8 cellular contexts compared by ENCODE assay signal in the genomic region with DNA sequence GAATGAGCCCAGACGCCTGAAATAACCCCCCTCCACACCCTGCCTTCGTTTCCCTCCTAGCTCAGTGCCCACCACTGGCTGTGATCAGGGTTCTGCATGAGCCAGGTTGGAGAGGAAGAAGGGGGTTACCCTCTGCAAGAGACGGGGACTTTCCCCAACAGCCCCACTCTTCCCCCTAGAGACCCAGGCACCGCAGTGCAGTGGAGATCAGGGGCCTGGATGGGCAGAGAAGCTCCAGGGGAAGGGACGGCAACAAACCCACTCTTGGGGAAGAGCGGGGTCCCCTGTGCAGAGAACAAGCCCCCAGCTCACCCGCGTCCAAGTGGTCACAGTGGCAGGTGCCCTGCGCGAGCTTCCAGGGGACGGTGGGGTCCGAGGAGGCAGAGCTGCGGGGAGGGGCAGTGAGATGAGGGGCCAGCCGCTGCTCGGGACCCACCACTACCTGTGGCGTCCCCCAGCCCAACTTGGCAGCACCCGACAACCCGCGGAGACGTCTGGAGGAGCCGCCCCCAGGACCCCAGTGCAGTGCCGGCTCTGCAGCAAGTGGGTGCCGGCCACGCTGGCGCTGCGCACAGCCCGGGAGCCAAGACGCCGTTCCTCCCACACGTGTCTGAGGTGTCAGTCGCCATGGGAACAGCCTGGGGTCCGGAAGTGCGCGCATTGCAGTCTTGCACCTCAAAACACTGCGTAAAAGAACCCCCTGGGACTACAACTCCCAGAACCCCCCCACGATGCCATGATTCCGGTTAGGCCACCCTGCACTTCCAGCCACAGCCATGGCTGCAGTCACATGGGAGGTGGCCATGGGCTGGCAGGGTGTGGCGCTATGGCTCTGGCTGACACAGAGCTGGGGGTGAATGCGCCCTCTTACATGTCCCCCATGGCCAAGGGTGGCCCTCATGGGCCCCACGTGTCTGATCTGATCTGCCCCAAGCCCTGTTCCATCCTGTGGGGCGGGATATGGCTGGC.
DNase-seq lines count a peak whose midpoint lies in the region; ATAC-seq and TF ChIP-seq lines count a peak whose summit lies in the region.

No MANE protein-coding gene starts in this region.

- ATAC-seq in GM19395 (IDR thresholded peaks at IDR 0.05; ENCODE audit: unreplicated experiment): no peak

- TF ChIP-seq CTCF in retinal pigment epithelial cell (conservative IDR thresholded peaks at IDR 0.05; ENCODE audit: low read depth, low read length): no peak

- H3K4me3 ChIP-seq in retinal pigment epithelial cell (ENCODE audit: low read length): peak overlapping the region; percentile 22

- DNase-seq in T-helper 2 cell (peak; percentile 31 to 91 (median 62)), retinal pigment epithelial cell (ENCODE audit: low read depth) (no peak), NOMO-1 treated with dmso at 0.1 percent for 144 hours (lab: John Stamatoyannopoulos, UW; ENCODE audit: unreplicated experiment) (no peak), UCSD-AML1 (lab: John Stamatoyannopoulos, UW; ENCODE audit: unreplicated experiment) (no peak), NCI-H446 (lab: John Stamatoyannopoulos, UW) (no peak)

- peak; percentile 9 for TF ChIP-seq POLR2A in GM19099 (IDR thresholded peaks at IDR 0.05; ENCODE audit: extremely low read depth, insufficient read length, low read depth)

- peak overlapping the region; percentile 68 for H3K27ac ChIP-seq in angular gyrus (ENCODE audit: low read depth, low read length)

Comparison
In these comparisons a context has a peak if more than half of its experiments do, and no peak if none do; other contexts are left out.
1. DNase-seq: peak in T-helper 2 cell (5 of 5); none in retinal pigment epithelial cell (single experiment), NOMO-1 treated with dmso at 0.1 percent for 144 hours (single experiment), UCSD-AML1 (single experiment) and NCI-H446 (0 of 2).